9 cellular contexts compared by ENCODE assay signal in genomic region chrX:153743608-153744209, GRCh38. TPM values are rescaled to one million over a fixed set of nuclear protein-coding genes. Genes with fewer than 3 reads are reported as not detected.
DNase-seq lines count a peak whose midpoint lies in the region; ATAC-seq, FAIRE-seq and TF ChIP-seq lines count a peak whose summit lies in the region.
"Not testable (repeated sequence)": the region's sequence is repeated elsewhere in the genome, so short reads cannot be mapped to it uniquely, and the experiment has no call there.
"Had no signal": no experiment of that assay in that cellular context is flagged by ENCODE, and none has a peak within 500 bp of the region (broad histone marks: within the 10 kb centered on the region; RNA-seq: fewer than 3 reads in every experiment).

No MANE protein-coding gene starts in this region.

- not testable (repeated sequence) for H3K27ac ChIP-seq in HEK293 (ENCODE audit: extremely low read depth, low read depth, low read length); keratinocyte (ENCODE audit: control insufficient read depth, insufficient read depth, low read length); neural progenitor cell
- peak overlapping the region; percentile 78 for H3K27ac ChIP-seq in ascending aorta
- H3K27ac ChIP-seq in thoracic aorta: peak overlapping the region; percentile 84 to 88

- intact Hi-C loops in ascending aorta (cut with DNase I): not testable (repeated sequence)

- not testable (repeated sequence) for H3K4me1 ChIP-seq in HEK293 (ENCODE audit: control insufficient read depth, insufficient read depth, low read length); ascending aorta; keratinocyte (ENCODE audit: control insufficient read depth, extremely low read depth, insufficient read depth, low read length); neural progenitor cell; thoracic aorta (ENCODE audit: control insufficient read depth in 1 of 2, low read depth in 2 of 2)

- not testable (repeated sequence) for H3K27ac Mint-ChIP-seq in neural progenitor cell

- H3K4me1 Mint-ChIP-seq in neural progenitor cell: not testable (repeated sequence)

- CTCF ChIA-PET in HEK293 (lab: Yijun Ruan, JAX): not testable (repeated sequence)

- POLR2A ChIA-PET in HEK293 (lab: Yijun Ruan, JAX): not testable (repeated sequence)

- H4K20me1 ChIP-seq in keratinocyte (ENCODE audit: control insufficient read depth, extremely low read depth, insufficient read depth, low read length); neural progenitor cell (ENCODE audit: low read depth): not testable (repeated sequence)

- H3K36me3 Mint-ChIP-seq in neural progenitor cell: not testable (repeated sequence)

- H3K9me3 ChIP-seq in HEK293 (ENCODE audit: control insufficient read depth, insufficient read depth, low read depth, low read length); ascending aorta; keratinocyte (ENCODE audit: control insufficient read depth, low read depth, low read length); neural progenitor cell (ENCODE audit: low read depth); thoracic aorta: not testable (repeated sequence)

- DNase-seq in AG10803 (ENCODE audit: low read depth) (peak; percentile 25), NCI-H460 (ENCODE audit: extremely low read depth, low read depth) (peak; percentile 80), ascending aorta (ENCODE audit: low spot score in 2 of 2) (peak; percentile 56 to 90), fibroblast of mammary gland (ENCODE audit: low read depth) (peak; percentile 31), neural progenitor cell (ENCODE audit: low spot score) (peak; percentile 45)
- not testable (repeated sequence) for DNase-seq in keratinocyte (ENCODE audit: low read depth, low spot score); thoracic aorta (ENCODE audit: low spot score)

- H3K36me3 ChIP-seq in HEK293 (ENCODE audit: control insufficient read depth in 2 of 2, insufficient read depth in 1 of 2, low read length in 2 of 2); ascending aorta; keratinocyte (ENCODE audit: control insufficient read depth in 2 of 2, extremely low read depth in 1 of 2, insufficient read depth in 2 of 2, low read length in 2 of 2); neural progenitor cell; thoracic aorta: not testable (repeated sequence)

- H3K27me3 ChIP-seq in ascending aorta; keratinocyte (ENCODE audit: control insufficient read depth, extremely low read depth, insufficient read depth, low read length); neural progenitor cell; thoracic aorta (replicated peaks; ENCODE audit: insufficient read depth): not testable (repeated sequence)

- not testable (repeated sequence) for H3K79me2 ChIP-seq in keratinocyte (ENCODE audit: control insufficient read depth, insufficient read depth, low read length); neural progenitor cell (ENCODE audit: low read depth)

- not testable (repeated sequence) for H3K27me3 Mint-ChIP-seq in neural progenitor cell (ENCODE audit: insufficient read depth, low read depth)

- H3K4me3 ChIP-seq in AG10803 (ENCODE audit: low read length); HEK293 (ENCODE audit: low read depth, low read length); fibroblast of mammary gland (ENCODE audit: control insufficient read depth, low read depth, low read length): not testable (repeated sequence)
- H3K4me3 ChIP-seq in ascending aorta (peak overlapping the region; percentile 26 to 51), keratinocyte (ENCODE audit: control insufficient read depth in 2 of 3, extremely low read depth in 1 of 3, insufficient read depth in 2 of 3, low read depth in 1 of 3, low read length in 3 of 3) (peak overlapping the region in 1 of 3 experiments; percentile 20), neural progenitor cell (peak overlapping the region; percentile 40), thoracic aorta (peak overlapping the region; percentile 62)

- peaks cover 11% of the 10 kb centered on the region for H3K9me3 Mint-ChIP-seq in neural progenitor cell

- not testable (repeated sequence) for FAIRE-seq in keratinocyte (lab: Jason Lieb, UNC)

- H3K9me1 ChIP-seq in keratinocyte (ENCODE audit: control insufficient read depth, extremely low read depth, insufficient read depth, low read length): not testable (repeated sequence)

- ATAC-seq in thoracic aorta (ENCODE audit: insufficient number of reproducible peaks, low FRiP score, low read depth): not testable (repeated sequence)

- not testable (repeated sequence) for H3F3A ChIP-seq in neural progenitor cell (ENCODE audit: low read depth)

- H2AFZ ChIP-seq in keratinocyte (ENCODE audit: control insufficient read depth, low read length); neural progenitor cell (replicated peaks): not testable (repeated sequence)

- H3K4me2 ChIP-seq in keratinocyte (ENCODE audit: control insufficient read depth, extremely low read depth, insufficient read depth, low read depth, low read length): peak overlapping the region; percentile 48
- H3K4me2 ChIP-seq in neural progenitor cell: peak overlapping the region; percentile 73

- not testable (repeated sequence) for TF ChIP-seq CTCF in AG10803 (conservative IDR thresholded peaks at IDR 0.05; ENCODE audit: low read length); HEK293 (tag by site-specific recombination; IDR thresholded peaks at IDR 0.05); fibroblast of mammary gland (conservative IDR thresholded peaks at IDR 0.05; ENCODE audit: control insufficient read depth, insufficient read depth, low read depth, low read length); thoracic aorta (IDR thresholded peaks at IDR 0.05)
- TF ChIP-seq CTCF in ascending aorta (IDR thresholded peaks at IDR 0.05): peak in 1 of 3 experiments; percentile 5
- TF ChIP-seq CTCF in keratinocyte (optimal IDR thresholded peaks at IDR 0.05 in 1 of 3, IDR thresholded peaks at IDR 0.05 in 1 of 3, conservative IDR thresholded peaks at IDR 0.05 in 1 of 3; ENCODE audit: extremely low read depth in 1 of 3, insufficient read depth in 2 of 3, low read length in 3 of 3): peak in 1 of 3 experiments; percentile 8
- peak; percentile 33 for TF ChIP-seq CTCF in neural progenitor cell (IDR thresholded peaks at IDR 0.05)

- H3K4me3 Mint-ChIP-seq in neural progenitor cell: not testable (repeated sequence)

- dilution Hi-C loops in keratinocyte (cut with MboI; ENCODE audit: extremely low pct_ligation_motif_present, low sequenced_read_pairs): not testable (repeated sequence)

- H3K9ac ChIP-seq in keratinocyte (ENCODE audit: control insufficient read depth, extremely low read depth, insufficient read depth, low read length); neural progenitor cell: not testable (repeated sequence)

RNA-seq across cellular contexts. Expression of gene ABCD1, which starts 19.1 kb away (rescaled TPM):
- total RNA-seq in NCI-H460 (2014; rRNA removed; shearing (Covaris generic)): 9.2 and 11.2 TPM in 2 replicates
- 13.3 and 23.6 TPM in 2 replicates for polyA plus RNA-seq in NCI-H460 (2014; cell fraction: nucleus; rRNA removed)
- total RNA-seq in ascending aorta (14.7 TPM), neural progenitor cell (ENCODE audit: low replicate concordance) (0.79 and 5.0 TPM in 2 replicates), thoracic aorta (10 to 100 TPM; 24.3 to 40.6 TPM)
- 0.81 to 2.0 TPM (median 0.86 TPM) in 3 replicates for polyA plus RNA-seq in keratinocyte
- polyA plus RNA-seq in keratinocyte (2011; ENCODE audit: low read depth): 0.32 TPM
- 0.78 and 1.8 TPM in 2 replicates for polyA plus RNA-seq in keratinocyte (2011; cell fraction: cytosol; rRNA removed)
- 3.2 TPM in 2 replicates for polyA plus RNA-seq in keratinocyte (2011; cell fraction: nucleus; rRNA removed)
- polyA plus RNA-seq in keratinocyte (2012; ENCODE audit: low replicate concordance): 1.3 and 3.9 TPM in 2 replicates
- 2.1 to 6.0 TPM (median 2.9 TPM) in 3 replicates for polyA minus RNA-seq in keratinocyte
- 3.5 TPM for polyA minus RNA-seq in keratinocyte (2011; cell fraction: cytosol; rRNA and poly(A)+ RNA removed)
- polyA minus RNA-seq in keratinocyte (2011; cell fraction: nucleus; rRNA and poly(A)+ RNA removed): 4.3 and 7.4 TPM in 2 replicates

RNA-seq across cellular contexts. Expression of gene BCAP31, which starts 19.5 kb away (rescaled TPM):
- total RNA-seq in NCI-H460 (2014; rRNA removed; shearing (Covaris generic)): 219 and 225 TPM in 2 replicates
- 333 and 438 TPM in 2 replicates for polyA plus RNA-seq in NCI-H460 (2014; cell fraction: nucleus; rRNA removed)
- 63.0 TPM for total RNA-seq in ascending aorta
- 260 to 267 TPM (median 262 TPM) in 3 replicates for polyA plus RNA-seq in keratinocyte
- polyA plus RNA-seq in keratinocyte (2011; ENCODE audit: low read depth): 151 TPM
- 238 and 264 TPM in 2 replicates for polyA plus RNA-seq in keratinocyte (2011; cell fraction: cytosol; rRNA removed)
- 373 and 377 TPM in 2 replicates for polyA plus RNA-seq in keratinocyte (2011; cell fraction: nucleus; rRNA removed)
- 285 and 352 TPM in 2 replicates for polyA plus RNA-seq in keratinocyte (2012; ENCODE audit: low replicate concordance)
- 247 to 367 TPM (median 298 TPM) in 3 replicates for polyA minus RNA-seq in keratinocyte
- 181 TPM for polyA minus RNA-seq in keratinocyte (2011; cell fraction: cytosol; rRNA and poly(A)+ RNA removed)
- polyA minus RNA-seq in keratinocyte (2011; cell fraction: nucleus; rRNA and poly(A)+ RNA removed): 111 and 169 TPM in 2 replicates
- total RNA-seq in neural progenitor cell (ENCODE audit: low replicate concordance): 52.5 and 68.7 TPM in 2 replicates
- 100 to 1,000 TPM in 1 of 2 donors, 10 to 100 TPM in 1; 82.7 to 104 TPM for total RNA-seq in thoracic aorta

RNA-seq across cellular contexts. Expression of gene PLXNB3, which starts 20.3 kb away (rescaled TPM):
- 3.3 and 4.9 TPM in 2 replicates for total RNA-seq in NCI-H460 (2014; rRNA removed; shearing (Covaris generic))
- polyA plus RNA-seq in NCI-H460 (2014; cell fraction: nucleus; rRNA removed): 12.3 TPM in 2 replicates
- 99.1 TPM for total RNA-seq in ascending aorta
- 7.2 to 14.4 TPM (median 8.6 TPM) in 3 replicates for polyA plus RNA-seq in keratinocyte
- 8.8 TPM for polyA plus RNA-seq in keratinocyte (2011; ENCODE audit: low read depth)
- polyA plus RNA-seq in keratinocyte (2011; cell fraction: cytosol; rRNA removed): 1.8 and 3.8 TPM in 2 replicates
- 41.3 and 62.6 TPM in 2 replicates for polyA plus RNA-seq in keratinocyte (2011; cell fraction: nucleus; rRNA removed)
- 8.4 and 10.0 TPM in 2 replicates for polyA plus RNA-seq in keratinocyte (2012; ENCODE audit: low replicate concordance)
- 15.3 to 21.0 TPM (median 19.4 TPM) in 3 replicates for polyA minus RNA-seq in keratinocyte
- polyA minus RNA-seq in keratinocyte (2011; cell fraction: cytosol; rRNA and poly(A)+ RNA removed): 9.6 TPM
- polyA minus RNA-seq in keratinocyte (2011; cell fraction: nucleus; rRNA and poly(A)+ RNA removed): 20.2 TPM in 2 replicates
- total RNA-seq in neural progenitor cell (ENCODE audit: low replicate concordance): 0.25 and 0.71 TPM in 2 replicates
- total RNA-seq in thoracic aorta: 10 to 100 TPM; 40.8 to 52.2 TPM

RNA-seq across cellular contexts. Expression of gene SRPK3, which starts 37.1 kb away (rescaled TPM):
- total RNA-seq in NCI-H460 (2014; rRNA removed; shearing (Covaris generic)): 0.12 and 0.17 TPM in 2 replicates
- 0.51 TPM in 1 of 2 replicates, not detected in the other for polyA plus RNA-seq in NCI-H460 (2014; cell fraction: nucleus; rRNA removed)
- 4.5 TPM for total RNA-seq in ascending aorta
- 0.08 to 0.21 TPM (median 0.10 TPM) in 3 replicates for polyA plus RNA-seq in keratinocyte
- polyA plus RNA-seq in keratinocyte (2011; ENCODE audit: low read depth): not detected
- 0.05 TPM in 2 replicates for polyA plus RNA-seq in keratinocyte (2011; cell fraction: cytosol; rRNA removed)
- 0.44 and 0.57 TPM in 2 replicates for polyA plus RNA-seq in keratinocyte (2011; cell fraction: nucleus; rRNA removed)
- polyA plus RNA-seq in keratinocyte (2012; ENCODE audit: low replicate concordance): 0.08 and 0.51 TPM in 2 replicates
- polyA minus RNA-seq in keratinocyte: not detected in 3 replicates
- not detected for polyA minus RNA-seq in keratinocyte (2011; cell fraction: cytosol; rRNA and poly(A)+ RNA removed)
- polyA minus RNA-seq in keratinocyte (2011; cell fraction: nucleus; rRNA and poly(A)+ RNA removed): 0.23 TPM in 1 of 2 replicates, not detected in the other
- not detected in 2 replicates for total RNA-seq in neural progenitor cell (ENCODE audit: low replicate concordance)
- 1 to 10 TPM; 4.9 to 9.5 TPM for total RNA-seq in thoracic aorta
- total RNA-seq: Caco-2 had no signal

RNA-seq across cellular contexts. Expression of gene IDH3G, which starts 50.5 kb away (rescaled TPM):
- total RNA-seq in NCI-H460 (2014; rRNA removed; shearing (Covaris generic)): 81.4 and 82.4 TPM in 2 replicates
- 158 and 171 TPM in 2 replicates for polyA plus RNA-seq in NCI-H460 (2014; cell fraction: nucleus; rRNA removed)
- total RNA-seq in ascending aorta: 351 TPM
- polyA plus RNA-seq in keratinocyte: 44.7 to 73.5 TPM (median 45.8 TPM) in 3 replicates
- 21.8 TPM for polyA plus RNA-seq in keratinocyte (2011; ENCODE audit: low read depth)
- 35.4 and 55.3 TPM in 2 replicates for polyA plus RNA-seq in keratinocyte (2011; cell fraction: cytosol; rRNA removed)
- 46.4 and 59.8 TPM in 2 replicates for polyA plus RNA-seq in keratinocyte (2011; cell fraction: nucleus; rRNA removed)
- 36.8 and 58.9 TPM in 2 replicates for polyA plus RNA-seq in keratinocyte (2012; ENCODE audit: low replicate concordance)
- 66.7 to 139 TPM (median 87.4 TPM) in 3 replicates for polyA minus RNA-seq in keratinocyte
- polyA minus RNA-seq in keratinocyte (2011; cell fraction: cytosol; rRNA and poly(A)+ RNA removed): 52.2 TPM
- 17.5 and 29.0 TPM in 2 replicates for polyA minus RNA-seq in keratinocyte (2011; cell fraction: nucleus; rRNA and poly(A)+ RNA removed)
- 40.3 and 50.6 TPM in 2 replicates for total RNA-seq in neural progenitor cell (ENCODE audit: low replicate concordance)
- total RNA-seq in thoracic aorta: 10 to 100 TPM; 70.9 to 91.9 TPM
